ENCODE assay signal across 1 cellular context in the genomic region with DNA sequence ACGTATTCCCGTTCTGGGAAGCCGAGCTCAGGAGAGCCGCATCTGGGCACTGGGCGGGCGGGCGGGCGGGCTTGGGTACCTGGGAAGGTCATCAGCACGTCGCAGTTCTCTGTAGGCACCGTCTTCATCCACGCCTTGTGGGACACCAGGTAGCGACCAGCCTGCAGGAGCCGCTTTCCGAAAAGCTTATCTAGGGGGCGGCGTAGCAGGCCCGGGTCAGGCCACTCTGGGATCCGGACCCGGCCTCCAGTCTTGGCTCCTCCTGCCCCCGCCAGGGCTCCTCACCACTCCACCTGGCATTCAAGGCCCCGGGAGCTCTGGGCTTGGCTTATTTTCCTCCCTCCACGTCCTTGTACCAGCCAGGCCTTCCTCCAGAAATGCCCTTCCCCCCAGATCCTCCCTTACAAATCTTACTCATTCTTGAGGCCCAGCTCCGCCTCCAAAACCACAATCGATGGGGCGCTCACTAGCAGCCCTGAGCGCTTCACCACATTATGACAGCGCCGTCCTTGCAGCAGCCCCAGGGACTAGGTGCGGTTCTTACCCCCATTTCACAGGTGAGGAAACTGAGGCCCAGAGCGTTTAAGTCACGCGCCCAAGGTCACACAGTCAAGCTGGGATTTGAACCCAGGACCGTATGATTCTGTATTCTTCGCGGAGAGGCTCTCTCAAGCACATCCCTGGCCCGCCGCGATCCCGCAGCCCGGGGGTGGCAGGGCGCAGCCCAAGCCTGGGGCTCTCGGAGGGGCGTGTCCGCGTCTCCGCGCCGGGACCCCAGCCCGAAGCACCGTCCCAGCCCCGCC.
TF ChIP-seq lines count a peak whose summit lies in the region.

No MANE protein-coding gene starts in this region.

TF ChIP-seq in HEK293, 187 proteins besides CTCF, POLR2A, EP300 and RAD21 (continued from another document and continues in another):
- TF ChIP-seq, protein P1, sequence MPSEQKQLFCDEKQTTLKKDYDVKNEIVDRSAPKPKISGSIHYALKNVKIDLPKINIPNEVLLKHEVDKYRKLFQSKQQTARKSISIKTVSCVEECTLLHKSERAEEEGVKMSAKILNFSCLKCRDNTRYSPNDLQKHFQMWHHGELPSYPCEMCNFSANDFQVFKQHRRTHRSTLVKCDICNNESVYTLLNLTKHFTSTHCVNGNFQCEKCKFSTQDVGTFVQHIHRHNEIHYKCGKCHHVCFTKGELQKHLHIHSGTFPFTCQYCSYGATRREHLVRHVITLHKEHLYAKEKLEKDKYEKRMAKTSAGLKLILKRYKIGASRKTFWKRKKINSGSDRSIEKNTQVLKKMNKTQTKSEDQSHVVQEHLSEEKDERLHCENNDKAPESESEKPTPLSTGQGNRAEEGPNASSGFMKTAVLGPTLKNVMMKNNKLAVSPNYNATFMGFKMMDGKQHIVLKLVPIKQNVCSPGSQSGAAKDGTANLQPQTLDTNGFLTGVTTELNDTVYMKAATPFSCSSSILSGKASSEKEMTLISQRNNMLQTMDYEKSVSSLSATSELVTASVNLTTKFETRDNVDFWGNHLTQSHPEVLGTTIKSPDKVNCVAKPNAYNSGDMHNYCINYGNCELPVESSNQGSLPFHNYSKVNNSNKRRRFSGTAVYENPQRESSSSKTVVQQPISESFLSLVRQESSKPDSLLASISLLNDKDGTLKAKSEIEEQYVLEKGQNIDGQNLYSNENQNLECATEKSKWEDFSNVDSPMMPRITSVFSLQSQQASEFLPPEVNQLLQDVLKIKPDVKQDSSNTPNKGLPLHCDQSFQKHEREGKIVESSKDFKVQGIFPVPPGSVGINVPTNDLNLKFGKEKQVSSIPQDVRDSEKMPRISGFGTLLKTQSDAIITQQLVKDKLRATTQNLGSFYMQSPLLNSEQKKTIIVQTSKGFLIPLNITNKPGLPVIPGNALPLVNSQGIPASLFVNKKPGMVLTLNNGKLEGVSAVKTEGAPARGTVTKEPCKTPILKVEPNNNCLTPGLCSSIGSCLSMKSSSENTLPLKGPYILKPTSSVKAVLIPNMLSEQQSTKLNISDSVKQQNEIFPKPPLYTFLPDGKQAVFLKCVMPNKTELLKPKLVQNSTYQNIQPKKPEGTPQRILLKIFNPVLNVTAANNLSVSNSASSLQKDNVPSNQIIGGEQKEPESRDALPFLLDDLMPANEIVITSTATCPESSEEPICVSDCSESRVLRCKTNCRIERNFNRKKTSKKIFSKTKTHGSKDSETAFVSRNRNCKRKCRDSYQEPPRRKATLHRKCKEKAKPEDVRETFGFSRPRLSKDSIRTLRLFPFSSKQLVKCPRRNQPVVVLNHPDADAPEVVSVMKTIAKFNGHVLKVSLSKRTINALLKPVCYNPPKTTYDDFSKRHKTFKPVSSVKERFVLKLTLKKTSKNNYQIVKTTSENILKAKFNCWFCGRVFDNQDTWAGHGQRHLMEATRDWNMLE (tag by site-specific recombination; conservative IDR thresholded peaks at IDR 0.05; ENCODE audit: low read depth): no peak
- TF ChIP-seq KLF16 (tag by site-specific recombination; IDR thresholded peaks at IDR 0.05): 0 out of 2 replicates have a peak, but pooled peaks have one; percentile 12
- TF ChIP-seq ZFP41 (tag by site-specific recombination; IDR thresholded peaks at IDR 0.05; ENCODE audit: borderline replicate concordance): no peak
- TF ChIP-seq SP2 (tag by site-specific recombination; IDR thresholded peaks at IDR 0.05): no peak; the same call in none of the 2 replicates
- TF ChIP-seq, protein P2, sequence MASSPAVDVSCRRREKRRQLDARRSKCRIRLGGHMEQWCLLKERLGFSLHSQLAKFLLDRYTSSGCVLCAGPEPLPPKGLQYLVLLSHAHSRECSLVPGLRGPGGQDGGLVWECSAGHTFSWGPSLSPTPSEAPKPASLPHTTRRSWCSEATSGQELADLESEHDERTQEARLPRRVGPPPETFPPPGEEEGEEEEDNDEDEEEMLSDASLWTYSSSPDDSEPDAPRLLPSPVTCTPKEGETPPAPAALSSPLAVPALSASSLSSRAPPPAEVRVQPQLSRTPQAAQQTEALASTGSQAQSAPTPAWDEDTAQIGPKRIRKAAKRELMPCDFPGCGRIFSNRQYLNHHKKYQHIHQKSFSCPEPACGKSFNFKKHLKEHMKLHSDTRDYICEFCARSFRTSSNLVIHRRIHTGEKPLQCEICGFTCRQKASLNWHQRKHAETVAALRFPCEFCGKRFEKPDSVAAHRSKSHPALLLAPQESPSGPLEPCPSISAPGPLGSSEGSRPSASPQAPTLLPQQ (tag by site-specific recombination; IDR thresholded peaks at IDR 0.05): peak; percentile 12; the same call in 1 of the 2 replicates
- no peak for TF ChIP-seq ZNF510 (tag by site-specific recombination; IDR thresholded peaks at IDR 0.05; ENCODE audit: insufficient replicate concordance)
- TF ChIP-seq ZNF37A (tag by site-specific recombination; IDR thresholded peaks at IDR 0.05): no peak
- no peak for TF ChIP-seq ZNF341 (tag by site-specific recombination; IDR thresholded peaks at IDR 0.05; ENCODE audit: low read depth)
- TF ChIP-seq ZEB2 (tag by site-specific recombination; IDR thresholded peaks at IDR 0.05): peak; percentile 90
- TF ChIP-seq ZNF837 (tag by site-specific recombination; IDR thresholded peaks at IDR 0.05): no peak
- TF ChIP-seq ZNF623 (tag by site-specific recombination; IDR thresholded peaks at IDR 0.05): peak; percentile 54; the same call in 1 of the 2 replicates
- peak; percentile 17; the same call in 1 of the 2 replicates for TF ChIP-seq ZNF600 (tag by site-specific recombination; IDR thresholded peaks at IDR 0.05)
- TF ChIP-seq, protein P3, sequence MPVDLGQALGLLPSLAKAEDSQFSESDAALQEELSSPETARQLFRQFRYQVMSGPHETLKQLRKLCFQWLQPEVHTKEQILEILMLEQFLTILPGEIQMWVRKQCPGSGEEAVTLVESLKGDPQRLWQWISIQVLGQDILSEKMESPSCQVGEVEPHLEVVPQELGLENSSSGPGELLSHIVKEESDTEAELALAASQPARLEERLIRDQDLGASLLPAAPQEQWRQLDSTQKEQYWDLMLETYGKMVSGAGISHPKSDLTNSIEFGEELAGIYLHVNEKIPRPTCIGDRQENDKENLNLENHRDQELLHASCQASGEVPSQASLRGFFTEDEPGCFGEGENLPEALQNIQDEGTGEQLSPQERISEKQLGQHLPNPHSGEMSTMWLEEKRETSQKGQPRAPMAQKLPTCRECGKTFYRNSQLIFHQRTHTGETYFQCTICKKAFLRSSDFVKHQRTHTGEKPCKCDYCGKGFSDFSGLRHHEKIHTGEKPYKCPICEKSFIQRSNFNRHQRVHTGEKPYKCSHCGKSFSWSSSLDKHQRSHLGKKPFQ (tag by site-specific recombination; IDR thresholded peaks at IDR 0.05): 0 out of 2 replicates have a peak, but pooled peaks have one; percentile 13
- TF ChIP-seq ZFP37 (tag by site-specific recombination; IDR thresholded peaks at IDR 0.05): no peak
- TF ChIP-seq ZNF23 (tag by site-specific recombination; IDR thresholded peaks at IDR 0.05; ENCODE audit: borderline replicate concordance): no peak
- TF ChIP-seq ZNF624 (tag by site-specific recombination; IDR thresholded peaks at IDR 0.05): no peak
- TF ChIP-seq ZNF223 (tag by site-specific recombination; IDR thresholded peaks at IDR 0.05): no peak
- TF ChIP-seq, protein P4, sequence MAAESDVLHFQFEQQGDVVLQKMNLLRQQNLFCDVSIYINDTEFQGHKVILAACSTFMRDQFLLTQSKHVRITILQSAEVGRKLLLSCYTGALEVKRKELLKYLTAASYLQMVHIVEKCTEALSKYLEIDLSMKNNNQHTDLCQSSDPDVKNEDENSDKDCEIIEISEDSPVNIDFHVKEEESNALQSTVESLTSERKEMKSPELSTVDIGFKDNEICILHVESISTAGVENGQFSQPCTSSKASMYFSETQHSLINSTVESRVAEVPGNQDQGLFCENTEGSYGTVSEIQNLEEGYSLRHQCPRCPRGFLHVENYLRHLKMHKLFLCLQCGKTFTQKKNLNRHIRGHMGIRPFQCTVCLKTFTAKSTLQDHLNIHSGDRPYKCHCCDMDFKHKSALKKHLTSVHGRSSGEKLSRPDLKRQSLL (tag by site-specific recombination; IDR thresholded peaks at IDR 0.05): no peak; the same call in 1 of the 2 replicates
- TF ChIP-seq ZNF10 (tag by site-specific recombination; IDR thresholded peaks at IDR 0.05): peak; percentile 78
- TF ChIP-seq ZNF610 (tag by site-specific recombination; IDR thresholded peaks at IDR 0.05; ENCODE audit: borderline replicate concordance): 0 out of 2 replicates have a peak, but pooled peaks have one; percentile 33
- TF ChIP-seq KLF1 (tag by site-specific recombination; IDR thresholded peaks at IDR 0.05): 0 out of 2 replicates have a peak, but pooled peaks have one; percentile 43
- no peak for TF ChIP-seq ZNF707 (tag by site-specific recombination; IDR thresholded peaks at IDR 0.05)
- TF ChIP-seq ZNF791 (tag by site-specific recombination; IDR thresholded peaks at IDR 0.05): no peak
- TF ChIP-seq, protein P5, sequence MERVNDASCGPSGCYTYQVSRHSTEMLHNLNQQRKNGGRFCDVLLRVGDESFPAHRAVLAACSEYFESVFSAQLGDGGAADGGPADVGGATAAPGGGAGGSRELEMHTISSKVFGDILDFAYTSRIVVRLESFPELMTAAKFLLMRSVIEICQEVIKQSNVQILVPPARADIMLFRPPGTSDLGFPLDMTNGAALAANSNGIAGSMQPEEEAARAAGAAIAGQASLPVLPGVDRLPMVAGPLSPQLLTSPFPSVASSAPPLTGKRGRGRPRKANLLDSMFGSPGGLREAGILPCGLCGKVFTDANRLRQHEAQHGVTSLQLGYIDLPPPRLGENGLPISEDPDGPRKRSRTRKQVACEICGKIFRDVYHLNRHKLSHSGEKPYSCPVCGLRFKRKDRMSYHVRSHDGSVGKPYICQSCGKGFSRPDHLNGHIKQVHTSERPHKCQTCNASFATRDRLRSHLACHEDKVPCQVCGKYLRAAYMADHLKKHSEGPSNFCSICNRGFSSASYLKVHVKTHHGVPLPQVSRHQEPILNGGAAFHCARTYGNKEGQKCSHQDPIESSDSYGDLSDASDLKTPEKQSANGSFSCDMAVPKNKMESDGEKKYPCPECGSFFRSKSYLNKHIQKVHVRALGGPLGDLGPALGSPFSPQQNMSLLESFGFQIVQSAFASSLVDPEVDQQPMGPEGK (tag by site-specific recombination; IDR thresholded peaks at IDR 0.05): no peak; the same call in none of the 2 replicates
- TF ChIP-seq, protein P6, sequence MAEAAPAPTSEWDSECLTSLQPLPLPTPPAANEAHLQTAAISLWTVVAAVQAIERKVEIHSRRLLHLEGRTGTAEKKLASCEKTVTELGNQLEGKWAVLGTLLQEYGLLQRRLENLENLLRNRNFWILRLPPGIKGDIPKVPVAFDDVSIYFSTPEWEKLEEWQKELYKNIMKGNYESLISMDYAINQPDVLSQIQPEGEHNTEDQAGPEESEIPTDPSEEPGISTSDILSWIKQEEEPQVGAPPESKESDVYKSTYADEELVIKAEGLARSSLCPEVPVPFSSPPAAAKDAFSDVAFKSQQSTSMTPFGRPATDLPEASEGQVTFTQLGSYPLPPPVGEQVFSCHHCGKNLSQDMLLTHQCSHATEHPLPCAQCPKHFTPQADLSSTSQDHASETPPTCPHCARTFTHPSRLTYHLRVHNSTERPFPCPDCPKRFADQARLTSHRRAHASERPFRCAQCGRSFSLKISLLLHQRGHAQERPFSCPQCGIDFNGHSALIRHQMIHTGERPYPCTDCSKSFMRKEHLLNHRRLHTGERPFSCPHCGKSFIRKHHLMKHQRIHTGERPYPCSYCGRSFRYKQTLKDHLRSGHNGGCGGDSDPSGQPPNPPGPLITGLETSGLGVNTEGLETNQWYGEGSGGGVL (tag by site-specific recombination; IDR thresholded peaks at IDR 0.05): no peak
- TF ChIP-seq GLI2 (tag by site-specific recombination; IDR thresholded peaks at IDR 0.05; ENCODE audit: borderline replicate concordance, low read depth): no peak
- TF ChIP-seq ZBTB21 (tag by site-specific recombination; IDR thresholded peaks at IDR 0.05): peak; percentile 40; the same call in 1 of the 2 replicates
- no peak for TF ChIP-seq ZNF169 (tag by site-specific recombination; IDR thresholded peaks at IDR 0.05)
- peak; percentile 87 for TF ChIP-seq ZBTB17 (tag by site-specific recombination; IDR thresholded peaks at IDR 0.05)
- peak; percentile 62; the same call in 1 of the 2 replicates for TF ChIP-seq ZXDB (tag by site-specific recombination; IDR thresholded peaks at IDR 0.05)
- TF ChIP-seq ZNF76 (tag by site-specific recombination; IDR thresholded peaks at IDR 0.05; ENCODE audit: borderline replicate concordance, low read depth): no peak
- TF ChIP-seq, protein P7, sequence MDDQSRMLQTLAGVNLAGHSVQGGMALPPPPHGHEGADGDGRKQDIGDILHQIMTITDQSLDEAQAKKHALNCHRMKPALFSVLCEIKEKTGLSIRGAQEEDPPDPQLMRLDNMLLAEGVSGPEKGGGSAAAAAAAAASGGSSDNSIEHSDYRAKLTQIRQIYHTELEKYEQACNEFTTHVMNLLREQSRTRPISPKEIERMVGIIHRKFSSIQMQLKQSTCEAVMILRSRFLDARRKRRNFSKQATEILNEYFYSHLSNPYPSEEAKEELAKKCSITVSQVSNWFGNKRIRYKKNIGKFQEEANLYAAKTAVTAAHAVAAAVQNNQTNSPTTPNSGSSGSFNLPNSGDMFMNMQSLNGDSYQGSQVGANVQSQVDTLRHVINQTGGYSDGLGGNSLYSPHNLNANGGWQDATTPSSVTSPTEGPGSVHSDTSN (CRISPR knock-in tag; IDR thresholded peaks at IDR 0.05): no peak
- TF ChIP-seq ZNF324 (tag by site-specific recombination; IDR thresholded peaks at IDR 0.05): peak; percentile 61; the same call in 1 of the 2 replicates
- TF ChIP-seq KLF8 (tag by site-specific recombination; IDR thresholded peaks at IDR 0.05): peak; percentile 95
- TF ChIP-seq ZNF311 (tag by site-specific recombination; IDR thresholded peaks at IDR 0.05; ENCODE audit: borderline replicate concordance): no peak
- 0 out of 2 replicates have a peak, but pooled peaks have one; percentile 18 for TF ChIP-seq ZBTB49 (tag by site-specific recombination; IDR thresholded peaks at IDR 0.05; ENCODE audit: low read depth)
- no peak for TF ChIP-seq ZNF645 (tag by site-specific recombination; IDR thresholded peaks at IDR 0.05)
